21 cellular contexts compared by ENCODE assay signal in genomic region chr6:33211666-33212422, GRCh38. TPM values are rescaled to one million over a fixed set of nuclear protein-coding genes. Genes with fewer than 3 reads are reported as not detected.
DNase-seq lines count a peak whose midpoint lies in the region; ATAC-seq, FAIRE-seq and TF ChIP-seq lines count a peak whose summit lies in the region.
"Had no signal": no experiment of that assay in that cellular context is flagged by ENCODE, and none has a peak within 500 bp of the region (broad histone marks: within the 10 kb centered on the region; RNA-seq: fewer than 3 reads in every experiment).

No MANE protein-coding gene starts in this region.

- H4K20me1 ChIP-seq in H1 (replicated peaks in 1 of 2; ENCODE audit: control insufficient read depth in 1 of 2, insufficient read depth in 2 of 2, low read length in 2 of 2): peaks cover 2 to 16% of the 10 kb centered on the region in 2 experiments

- peaks cover 0 to 8% (median 0%) of the 10 kb centered on the region in 5 donors for H3K27me3 Mint-ChIP-seq in naive thymus-derived CD8-positive, alpha-beta T cell
- peaks cover 3% of the 10 kb centered on the region for H3K27me3 Mint-ChIP-seq in osteocyte (ENCODE audit: unreplicated experiment)

- H3K4me3 ChIP-seq in H1 (ENCODE audit: extremely low read depth in 1 of 4, insufficient read depth in 2 of 4, low read depth in 3 of 4, low read length in 4 of 4): no peak overlapping the region
- H3K4me3 ChIP-seq: body of pancreas had no signal

- H3K4me3 Mint-ChIP-seq in naive thymus-derived CD8-positive, alpha-beta T cell: peak overlapping the region in 6 of 10 donors; percentile 31 to 87 (median 49)
- no peak overlapping the region for H3K4me3 Mint-ChIP-seq in osteocyte (ENCODE audit: unreplicated experiment)
- H3K4me3 Mint-ChIP-seq: activated CD4-positive, alpha-beta T cell treated with anti-CD3 and anti-CD28 coated beads for 36 hours; activated naive CD4-positive, alpha-beta T cell treated with anti-CD3 and anti-CD28 coated beads for 36 hours had no signal

- no peak for TF ChIP-seq EP300 in H1 (IDR thresholded peaks at IDR 0.05; ENCODE audit: borderline replicate concordance in 1 of 2, low read depth in 2 of 2, low read length in 2 of 2)

- H4K5ac ChIP-seq in H1 (ENCODE audit: insufficient read length, low read depth, low read length): no peak overlapping the region

- FAIRE-seq in H1 (lab: Jason Lieb, UNC): no peak
- FAIRE-seq: islet of Langerhans had no signal

- no peaks in the 10 kb centered on the region; the same call in 1 of the 2 replicates for H3K79me1 ChIP-seq in H1 (ENCODE audit: low read depth, low read length)

- H2AFZ ChIP-seq in H1 (ENCODE audit: low read length): no peak overlapping the region

- H3K27ac Mint-ChIP-seq in naive thymus-derived CD8-positive, alpha-beta T cell: peak overlapping the region in 3 of 10 donors; percentile 59 to 95 (median 73)
- H3K27ac Mint-ChIP-seq in osteocyte (ENCODE audit: unreplicated experiment): no peak overlapping the region
- H3K27ac Mint-ChIP-seq: activated CD4-positive, alpha-beta T cell treated with anti-CD3 and anti-CD28 coated beads for 36 hours; activated naive CD4-positive, alpha-beta T cell treated with anti-CD3 and anti-CD28 coated beads for 36 hours had no signal

- DNase-seq in GM13976 (ENCODE audit: low spot score) (peak; percentile 24), HuH-7.5 (ENCODE audit: low spot score) (peak; percentile 7), H1 (ENCODE audit: low read depth in 1 of 2, low spot score in 2 of 2) (peak in 1 of 2 experiments; percentile 74), osteocyte (ENCODE audit: extremely low spot score, unreplicated experiment) (no peak)
- no peak for DNase-seq in naive thymus-derived CD8-positive, alpha-beta T cell
- DNase-seq in stimulated activated CD4-positive, alpha-beta T cell treated with anti-CD3 and anti-CD28 coated beads, Interleukin-4, amount 100 ng/mL, for 1 hour: no peak
- DNase-seq: activated CD4-positive, alpha-beta T cell treated with anti-CD3 and anti-CD28 coated beads for 36 hours; activated CD8-positive, alpha-beta memory T cell treated with anti-CD3 and anti-CD28 coated beads, Interleukin-2, amount 50 U/mL, for 48 hours; activated naive CD4-positive, alpha-beta T cell treated with anti-CD3 and anti-CD28 coated beads for 36 hours; body of pancreas; cortex of kidney; erythroblast; midbrain; MV-4-11; NCI-H2029 treated with DMSO at 0.1 percent for 48 hours; NCI-H510A; stimulated activated CD4-positive, alpha-beta T cell treated with anti-CD3 and anti-CD28 coated beads, Interleukin-4, amount 100 ng/mL, for 24 hours had no signal

- H3K79me2 ChIP-seq in H1 (ENCODE audit: control insufficient read depth in 1 of 2, insufficient read depth in 2 of 2, low read length in 2 of 2): no peaks in the 10 kb centered on the region

- H3K27ac ChIP-seq in H1 (ENCODE audit: low read depth, low read length): no peak overlapping the region
- H3K27ac ChIP-seq: body of pancreas, suprapubic skin had no signal

- H3K14ac ChIP-seq in H1 (ENCODE audit: insufficient read length): no peak overlapping the region

- H4K91ac ChIP-seq in H1 (replicated peaks; ENCODE audit: insufficient read length, low read length): no peak overlapping the region

- peaks cover 24% of the 10 kb centered on the region; the same call in 1 of the 2 replicates for H3K23me2 ChIP-seq in H1 (ENCODE audit: low read depth, low read length)

- H3K56ac ChIP-seq in H1 (replicated peaks; ENCODE audit: insufficient read length, low read depth, low read length): no peak overlapping the region

- TF ChIP-seq CTCF in GM13976 (IDR thresholded peaks at IDR 0.05; ENCODE audit: borderline replicate concordance, control extremely low read depth, extremely low read depth, insufficient read depth, missing control alignments) (no peak), H1 (IDR thresholded peaks at IDR 0.05; ENCODE audit: control extremely low read depth in 1 of 3, insufficient read depth in 1 of 3, low read depth in 1 of 3, low read length in 3 of 3) (peak in 2 of 3 experiments; percentile 39 to 43; a peak in 3 of 4 replicates), osteocyte (IDR thresholded peaks at IDR 0.05) (no peak)

- peaks cover 0 to 13% (median 6%) of the 10 kb centered on the region in 4 experiments; a peak in 6 of 7 replicates for H3K4me1 ChIP-seq in H1 (replicated peaks in 1 of 4; ENCODE audit: control insufficient read depth in 3 of 4, insufficient read depth in 4 of 4, low read length in 3 of 4)

- no peak overlapping the region for H3K23ac ChIP-seq in H1 (ENCODE audit: insufficient read length)

- H3K36me3 ChIP-seq in H1 (ENCODE audit: control insufficient read depth in 2 of 4, insufficient read depth in 4 of 4, low read length in 3 of 4): peaks cover 2 to 7% (median 4%) of the 10 kb centered on the region in 4 experiments; a peak in 3 of 8 replicates

- H3K36me3 Mint-ChIP-seq in naive thymus-derived CD8-positive, alpha-beta T cell: peaks cover 0 to 24% (median 7%) of the 10 kb centered on the region in 3 donors
- peaks cover 14% of the 10 kb centered on the region for H3K36me3 Mint-ChIP-seq in osteocyte (ENCODE audit: unreplicated experiment)

- H4K8ac ChIP-seq in H1 (ENCODE audit: extremely low read depth, insufficient read depth, low read length): no peak overlapping the region

- H3K18ac ChIP-seq in H1 (ENCODE audit: extremely low read depth, low read length): no peak overlapping the region

- H2BK12ac ChIP-seq in H1 (ENCODE audit: low read depth, low read length): no peak overlapping the region

- H3K4me1 Mint-ChIP-seq in naive thymus-derived CD8-positive, alpha-beta T cell: peaks cover 46 to 75% (median 57%) of the 10 kb centered on the region in 4 donors
- H3K4me1 Mint-ChIP-seq in osteocyte (ENCODE audit: unreplicated experiment): peaks cover 34% of the 10 kb centered on the region

- H2BK15ac ChIP-seq in H1 (ENCODE audit: low read length): no peak overlapping the region

- no peak for ATAC-seq in naive thymus-derived CD8-positive, alpha-beta T cell
- ATAC-seq in GM18909 (IDR thresholded peaks at IDR 0.05; ENCODE audit: poor library complexity, unreplicated experiment) (no peak), HG03460 (IDR thresholded peaks at IDR 0.05; ENCODE audit: unreplicated experiment) (no peak)
- ATAC-seq: activated CD4-positive, alpha-beta T cell treated with anti-CD3 and anti-CD28 coated beads for 36 hours; body of pancreas had no signal

- in situ Hi-C loops in GM13976 (cut with MboI; ENCODE audit: low sequenced_read_pairs, unreplicated experiment): no loop called here

- peak; percentile 25 to 28; a peak in 2 of 4 replicates for TF ChIP-seq RAD21 in H1 (IDR thresholded peaks at IDR 0.05 in 1 of 2, conservative IDR thresholded peaks at IDR 0.05 in 1 of 2; ENCODE audit: low read depth in 2 of 2, low read length in 2 of 2)

- H2AK5ac ChIP-seq in H1 (ENCODE audit: low read depth, low read length): no peak overlapping the region

- no peak overlapping the region for H2BK5ac ChIP-seq in H1 (ENCODE audit: low read depth, low read length)

- H3K27me3 ChIP-seq in H1 (replicated peaks in 1 of 4; ENCODE audit: control insufficient read depth in 3 of 4, extremely low read depth in 1 of 4, insufficient read depth in 3 of 4, low read length in 3 of 4): peaks cover 32 to 70% (median 63%) of the 10 kb centered on the region in 4 experiments
- H3K27me3 ChIP-seq: body of pancreas, suprapubic skin had no signal

- POLR2A ChIA-PET in H1 (lab: Charles Lee; ENCODE audit: partially characterized antibody): interaction anchor here (0.7 to 2.3 kb wide), 11 partner anchors 8 to 241 kb away, joined by 3 to 13 read pairs (median 3); partner anchors contain the start of genes B3GALT4, HSD17B8, RPS18 and VPS52
- POLR2A ChIA-PET in naive thymus-derived CD8-positive, alpha-beta T cell (lab: Charles Lee): interaction anchor here (0.8 to 1.5 kb wide), 6 partner anchors 12 to 240 kb away, joined by 3 to 5 read pairs (median 3); partner anchors contain the start of genes RPS18 and VPS52

- TF ChIP-seq POLR2A in H1 (IDR thresholded peaks at IDR 0.05; ENCODE audit: control extremely low read depth in 1 of 2, low read depth in 2 of 2, low read length in 2 of 2): no peak

- 48% methylated on average over 18 of the region's 18 CpGs; no CpG with 5 or more reads in 1 of the 2 experiments for WGBS in H1 (ENCODE audit: extremely low coverage in 1 of 2, insufficient coverage in 1 of 2, insufficient read length in 1 of 2, insufficient replicate concordance in 2 of 2, low coverage in 1 of 2, low lambda C conversion rate in 2 of 2, missing lambda C conversion rate in 1 of 2), 2 experiments

- H2BK20ac ChIP-seq in H1 (ENCODE audit: low read length): no peak overlapping the region

- CTCF ChIA-PET in H1 (lab: Charles Lee; ENCODE audit: partially characterized antibody): interaction anchor here (0.5 to 6.3 kb wide), 11 partner anchors 14 to 258 kb away, joined by 3 to 60 read pairs (median 3); no protein-coding TSS in a partner anchor

- H3K9me3 Mint-ChIP-seq in naive thymus-derived CD8-positive, alpha-beta T cell: no peaks in the 10 kb centered on the region
- H3K9me3 Mint-ChIP-seq in osteocyte (ENCODE audit: unreplicated experiment): no peaks in the 10 kb centered on the region
- H3K9me3 Mint-ChIP-seq: activated naive CD4-positive, alpha-beta T cell treated with anti-CD3 and anti-CD28 coated beads for 36 hours had no signal

- H3K4me2 ChIP-seq in H1 (ENCODE audit: insufficient read depth in 1 of 2, low read depth in 2 of 2, low read length in 2 of 2): no peak overlapping the region; a peak in 2 of 4 replicates

- no peak overlapping the region for H2BK120ac ChIP-seq in H1 (replicated peaks; ENCODE audit: low read depth, low read length)

- H3K9ac ChIP-seq in H1 (replicated peaks in 1 of 4; ENCODE audit: extremely low read depth in 1 of 4, low read depth in 3 of 4, low read length in 3 of 4): no peak overlapping the region

- no peaks in the 10 kb centered on the region for H3K9me3 ChIP-seq in H1 (ENCODE audit: insufficient read depth in 2 of 2, low read depth in 1 of 2, low read length in 1 of 2)
- H3K9me3 ChIP-seq: body of pancreas, suprapubic skin had no signal

- no peak overlapping the region for H3K4ac ChIP-seq in H1 (replicated peaks; ENCODE audit: insufficient read length, low read depth, low read length)

RNA-seq across cellular contexts. Expression of gene RING1, which starts 3.5 kb away (rescaled TPM):
- 26.0 and 27.4 TPM in 2 replicates for total RNA-seq in H1 (2021; fragmentation: NEBNext Ultra II Directional; extraction: Animal tissue kit (Norgen Biotek cat#: 25700))
- polyA plus RNA-seq in H1 (2011; rRNA removed): 16.4 and 26.0 TPM in 2 replicates
- 21.6 TPM for polyA plus RNA-seq in H1 (2011; cell fraction: cytosol; rRNA removed)
- 47.7 TPM for polyA plus RNA-seq in H1 (2011; cell fraction: nucleus; rRNA removed)
- polyA plus RNA-seq in H1 (2012, experiment 1 of 2): 28.0 to 35.2 TPM (median 32.1 TPM) in 4 replicates
- polyA plus RNA-seq in H1 (2012, experiment 2 of 2): 17.7 TPM
- 20.9 TPM for polyA plus RNA-seq in H1 (2013, experiment 1 of 2)
- polyA plus RNA-seq in H1 (2013, experiment 2 of 2): 20.0 TPM
- polyA minus RNA-seq in H1 (2011; rRNA and poly(A)+ RNA removed): 12.0 and 14.3 TPM in 2 replicates
- 9.2 TPM for polyA minus RNA-seq in H1 (2011; cell fraction: cytosol; rRNA and poly(A)+ RNA removed)
- 6.3 TPM for polyA minus RNA-seq in H1 (2011; cell fraction: nucleus; rRNA and poly(A)+ RNA removed)
- 10 to 100 TPM; 58.3 to 59.1 TPM for total RNA-seq in naive thymus-derived CD8-positive, alpha-beta T cell
- polyA plus RNA-seq in naive thymus-derived CD8-positive, alpha-beta T cell: 10 to 100 TPM; 12.1 to 12.5 (median 12.4) TPM
- total RNA-seq in osteocyte: 56.6 and 58.8 TPM in 2 replicates

RNA-seq across cellular contexts. Expression of gene HSD17B8, which starts 7.4 kb away (rescaled TPM):
- 3.3 and 3.6 TPM in 2 replicates for total RNA-seq in H1 (2021; fragmentation: NEBNext Ultra II Directional; extraction: Animal tissue kit (Norgen Biotek cat#: 25700))
- polyA plus RNA-seq in H1 (2011; rRNA removed): 17.1 and 22.0 TPM in 2 replicates
- 19.1 TPM for polyA plus RNA-seq in H1 (2011; cell fraction: cytosol; rRNA removed)
- 14.9 TPM for polyA plus RNA-seq in H1 (2011; cell fraction: nucleus; rRNA removed)
- 5.5 to 9.2 TPM (median 7.1 TPM) in 4 replicates for polyA plus RNA-seq in H1 (2012, experiment 1 of 2)
- polyA plus RNA-seq in H1 (2012, experiment 2 of 2): 10.3 TPM
- polyA plus RNA-seq in H1 (2013, experiment 1 of 2): 4.2 TPM
- polyA plus RNA-seq in H1 (2013, experiment 2 of 2): 4.5 TPM
- polyA minus RNA-seq in H1 (2011; rRNA and poly(A)+ RNA removed): 4.1 and 4.2 TPM in 2 replicates
- 4.0 TPM for polyA minus RNA-seq in H1 (2011; cell fraction: cytosol; rRNA and poly(A)+ RNA removed)
- 4.2 TPM for polyA minus RNA-seq in H1 (2011; cell fraction: nucleus; rRNA and poly(A)+ RNA removed)
- 10 to 100 TPM; 28.7 to 29.0 TPM for total RNA-seq in naive thymus-derived CD8-positive, alpha-beta T cell
- polyA plus RNA-seq in naive thymus-derived CD8-positive, alpha-beta T cell: 10 to 100 TPM; 75.0 to 79.2 (median 75.9) TPM
- 2.4 and 3.5 TPM in 2 replicates for total RNA-seq in osteocyte

RNA-seq across cellular contexts. Expression of gene SLC39A7, which starts 11.2 kb away (rescaled TPM):
- 120 and 123 TPM in 2 replicates for total RNA-seq in H1 (2021; fragmentation: NEBNext Ultra II Directional; extraction: Animal tissue kit (Norgen Biotek cat#: 25700))
- polyA plus RNA-seq in H1 (2011; rRNA removed): 63.3 and 70.2 TPM in 2 replicates
- 82.9 TPM for polyA plus RNA-seq in H1 (2011; cell fraction: cytosol; rRNA removed)
- polyA plus RNA-seq in H1 (2011; cell fraction: nucleus; rRNA removed): 75.8 TPM
- 144 to 176 TPM (median 153 TPM) in 4 replicates for polyA plus RNA-seq in H1 (2012, experiment 1 of 2)
- 57.8 TPM for polyA plus RNA-seq in H1 (2012, experiment 2 of 2)
- polyA plus RNA-seq in H1 (2013, experiment 1 of 2): 66.7 TPM
- 81.1 TPM for polyA plus RNA-seq in H1 (2013, experiment 2 of 2)
- 86.6 and 90.3 TPM in 2 replicates for polyA minus RNA-seq in H1 (2011; rRNA and poly(A)+ RNA removed)
- polyA minus RNA-seq in H1 (2011; cell fraction: cytosol; rRNA and poly(A)+ RNA removed): 34.1 TPM
- polyA minus RNA-seq in H1 (2011; cell fraction: nucleus; rRNA and poly(A)+ RNA removed): 29.8 TPM
- 10 to 100 TPM; 35.5 to 36.4 TPM for total RNA-seq in naive thymus-derived CD8-positive, alpha-beta T cell
- 10 to 100 TPM; 18.8 to 23.8 (median 21.8) TPM for polyA plus RNA-seq in naive thymus-derived CD8-positive, alpha-beta T cell
- 201 and 209 TPM in 2 replicates for total RNA-seq in osteocyte

RNA-seq across cellular contexts. Expression of gene RXRB, which starts 11.4 kb away (rescaled TPM):
- 17.8 and 18.1 TPM in 2 replicates for total RNA-seq in H1 (2021; fragmentation: NEBNext Ultra II Directional; extraction: Animal tissue kit (Norgen Biotek cat#: 25700))
- 13.0 and 13.9 TPM in 2 replicates for polyA plus RNA-seq in H1 (2011; rRNA removed)
- 16.9 TPM for polyA plus RNA-seq in H1 (2011; cell fraction: cytosol; rRNA removed)
- 66.2 TPM for polyA plus RNA-seq in H1 (2011; cell fraction: nucleus; rRNA removed)
- 19.8 to 22.9 TPM (median 20.3 TPM) in 4 replicates for polyA plus RNA-seq in H1 (2012, experiment 1 of 2)
- polyA plus RNA-seq in H1 (2012, experiment 2 of 2): 16.5 TPM
- 10.0 TPM for polyA plus RNA-seq in H1 (2013, experiment 1 of 2)
- 8.4 TPM for polyA plus RNA-seq in H1 (2013, experiment 2 of 2)
- polyA minus RNA-seq in H1 (2011; rRNA and poly(A)+ RNA removed): 21.1 and 23.4 TPM in 2 replicates
- polyA minus RNA-seq in H1 (2011; cell fraction: cytosol; rRNA and poly(A)+ RNA removed): 12.0 TPM
- 18.4 TPM for polyA minus RNA-seq in H1 (2011; cell fraction: nucleus; rRNA and poly(A)+ RNA removed)
- 100 to 1,000 TPM; 126 to 127 TPM for total RNA-seq in naive thymus-derived CD8-positive, alpha-beta T cell
- polyA plus RNA-seq in naive thymus-derived CD8-positive, alpha-beta T cell: 10 to 100 TPM in 1 of 3 donors, 1 to 10 TPM in 2; 6.6 to 10.9 (median 7.3) TPM
- total RNA-seq in osteocyte: 53.1 and 58.3 TPM in 2 replicates

RNA-seq across cellular contexts. Expression of gene COL11A2, which starts 19.6 kb away (rescaled TPM):
- 2.8 and 3.5 TPM in 2 replicates for total RNA-seq in H1 (2021; fragmentation: NEBNext Ultra II Directional; extraction: Animal tissue kit (Norgen Biotek cat#: 25700))
- polyA plus RNA-seq in H1 (2011; rRNA removed): 3.8 and 4.7 TPM in 2 replicates
- 3.6 TPM for polyA plus RNA-seq in H1 (2011; cell fraction: cytosol; rRNA removed)
- 35.4 TPM for polyA plus RNA-seq in H1 (2011; cell fraction: nucleus; rRNA removed)
- 3.6 to 5.4 TPM (median 4.7 TPM) in 4 replicates for polyA plus RNA-seq in H1 (2012, experiment 1 of 2)
- 2.6 TPM for polyA plus RNA-seq in H1 (2012, experiment 2 of 2)
- polyA plus RNA-seq in H1 (2013, experiment 1 of 2): 3.4 TPM
- 3.2 TPM for polyA plus RNA-seq in H1 (2013, experiment 2 of 2)
- polyA minus RNA-seq in H1 (2011; rRNA and poly(A)+ RNA removed): 1.8 and 2.2 TPM in 2 replicates
- 0.59 TPM for polyA minus RNA-seq in H1 (2011; cell fraction: cytosol; rRNA and poly(A)+ RNA removed)
- 3.3 TPM for polyA minus RNA-seq in H1 (2011; cell fraction: nucleus; rRNA and poly(A)+ RNA removed)
- total RNA-seq in naive thymus-derived CD8-positive, alpha-beta T cell: 1 to 10 TPM; 7.5 to 8.0 TPM
- under 1 TPM; 0.08 to 0.48 (median 0.13) TPM for polyA plus RNA-seq in naive thymus-derived CD8-positive, alpha-beta T cell
- total RNA-seq in osteocyte: 2.7 and 3.3 TPM in 2 replicates

Comparison
In these comparisons a context has a peak if more than half of its experiments do, and no peak if none do; other contexts are left out.
1. DNase-seq: peak in GM13976 (single experiment) and HuH-7.5 (single experiment); none in naive thymus-derived CD8-positive, alpha-beta T cell (0 of 10), stimulated activated CD4-positive, alpha-beta T cell treated with anti-CD3 and anti-CD28 coated beads, Interleukin-4, amount 100 ng/mL, for 1 hour (single experiment) and osteocyte (single experiment).
2. CTCF ChIP-seq: peak in H1 (2 of 3); none in GM13976 (single experiment) and osteocyte (single experiment).